2 cellular contexts compared by ENCODE assay signal in genomic region chr18:35242426-35242825, GRCh38.
TF ChIP-seq lines count a peak whose summit lies in the region.

No MANE protein-coding gene starts in this region.

TF ChIP-seq in HCT116, 20 proteins besides CTCF, POLR2A, EP300 and RAD21:
- TF ChIP-seq, protein P1, sequence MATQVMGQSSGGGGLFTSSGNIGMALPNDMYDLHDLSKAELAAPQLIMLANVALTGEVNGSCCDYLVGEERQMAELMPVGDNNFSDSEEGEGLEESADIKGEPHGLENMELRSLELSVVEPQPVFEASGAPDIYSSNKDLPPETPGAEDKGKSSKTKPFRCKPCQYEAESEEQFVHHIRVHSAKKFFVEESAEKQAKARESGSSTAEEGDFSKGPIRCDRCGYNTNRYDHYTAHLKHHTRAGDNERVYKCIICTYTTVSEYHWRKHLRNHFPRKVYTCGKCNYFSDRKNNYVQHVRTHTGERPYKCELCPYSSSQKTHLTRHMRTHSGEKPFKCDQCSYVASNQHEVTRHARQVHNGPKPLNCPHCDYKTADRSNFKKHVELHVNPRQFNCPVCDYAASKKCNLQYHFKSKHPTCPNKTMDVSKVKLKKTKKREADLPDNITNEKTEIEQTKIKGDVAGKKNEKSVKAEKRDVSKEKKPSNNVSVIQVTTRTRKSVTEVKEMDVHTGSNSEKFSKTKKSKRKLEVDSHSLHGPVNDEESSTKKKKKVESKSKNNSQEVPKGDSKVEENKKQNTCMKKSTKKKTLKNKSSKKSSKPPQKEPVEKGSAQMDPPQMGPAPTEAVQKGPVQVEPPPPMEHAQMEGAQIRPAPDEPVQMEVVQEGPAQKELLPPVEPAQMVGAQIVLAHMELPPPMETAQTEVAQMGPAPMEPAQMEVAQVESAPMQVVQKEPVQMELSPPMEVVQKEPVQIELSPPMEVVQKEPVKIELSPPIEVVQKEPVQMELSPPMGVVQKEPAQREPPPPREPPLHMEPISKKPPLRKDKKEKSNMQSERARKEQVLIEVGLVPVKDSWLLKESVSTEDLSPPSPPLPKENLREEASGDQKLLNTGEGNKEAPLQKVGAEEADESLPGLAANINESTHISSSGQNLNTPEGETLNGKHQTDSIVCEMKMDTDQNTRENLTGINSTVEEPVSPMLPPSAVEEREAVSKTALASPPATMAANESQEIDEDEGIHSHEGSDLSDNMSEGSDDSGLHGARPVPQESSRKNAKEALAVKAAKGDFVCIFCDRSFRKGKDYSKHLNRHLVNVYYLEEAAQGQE (IDR thresholded peaks at IDR 0.05; ENCODE audit: low read depth), result no peak
- TF ChIP-seq POLR2AphosphoS5 (IDR thresholded peaks at IDR 0.05; ENCODE audit: low read depth, low read length) (no peak), ATF3 (IDR thresholded peaks at IDR 0.05) (no peak)

TF ChIP-seq in GM12878, 131 proteins besides CTCF, POLR2A, EP300 and RAD21:
- TF ChIP-seq ZZZ3 (IDR thresholded peaks at IDR 0.05; ENCODE audit: control insufficient read depth, insufficient read length, low read depth) (no peak), EED (IDR thresholded peaks at IDR 0.05; ENCODE audit: low read depth) (no peak), ZSCAN29 (IDR thresholded peaks at IDR 0.05) (no peak), RCOR1 (conservative IDR thresholded peaks at IDR 0.05; ENCODE audit: low read depth, low read length) (no peak), SUPT20H (IDR thresholded peaks at IDR 0.05; ENCODE audit: borderline replicate concordance, control insufficient read depth, low read depth, low read length) (no peak), FOXK2 (IDR thresholded peaks at IDR 0.05) (no peak), TCF12 (IDR thresholded peaks at IDR 0.05; ENCODE audit: low read depth, low read length) (no peak), BCL11A (IDR thresholded peaks at IDR 0.05; ENCODE audit: low read depth, low read length) (no peak), EGR1 (IDR thresholded peaks at IDR 0.05; ENCODE audit: borderline replicate concordance in 1 of 2, low read depth in 2 of 2, low read length in 2 of 2) (no peak), E4F1 (IDR thresholded peaks at IDR 0.05; ENCODE audit: borderline replicate concordance, partially characterized antibody) (no peak), NR2F1 (conservative IDR thresholded peaks at IDR 0.05) (no peak), EZH2 (IDR thresholded peaks at IDR 0.05; ENCODE audit: borderline replicate concordance, control insufficient read depth, low read depth, low read length) (no peak), RB1 (IDR thresholded peaks at IDR 0.05; ENCODE audit: borderline replicate concordance) (no peak), HDGF (IDR thresholded peaks at IDR 0.05) (no peak), ZBED1 (IDR thresholded peaks at IDR 0.05; ENCODE audit: borderline replicate concordance) (no peak), ZNF217 (IDR thresholded peaks at IDR 0.05) (no peak), CHD2 (IDR thresholded peaks at IDR 0.05; ENCODE audit: borderline replicate concordance, low read depth, low read length) (no peak)
- TF ChIP-seq, protein P2, sequence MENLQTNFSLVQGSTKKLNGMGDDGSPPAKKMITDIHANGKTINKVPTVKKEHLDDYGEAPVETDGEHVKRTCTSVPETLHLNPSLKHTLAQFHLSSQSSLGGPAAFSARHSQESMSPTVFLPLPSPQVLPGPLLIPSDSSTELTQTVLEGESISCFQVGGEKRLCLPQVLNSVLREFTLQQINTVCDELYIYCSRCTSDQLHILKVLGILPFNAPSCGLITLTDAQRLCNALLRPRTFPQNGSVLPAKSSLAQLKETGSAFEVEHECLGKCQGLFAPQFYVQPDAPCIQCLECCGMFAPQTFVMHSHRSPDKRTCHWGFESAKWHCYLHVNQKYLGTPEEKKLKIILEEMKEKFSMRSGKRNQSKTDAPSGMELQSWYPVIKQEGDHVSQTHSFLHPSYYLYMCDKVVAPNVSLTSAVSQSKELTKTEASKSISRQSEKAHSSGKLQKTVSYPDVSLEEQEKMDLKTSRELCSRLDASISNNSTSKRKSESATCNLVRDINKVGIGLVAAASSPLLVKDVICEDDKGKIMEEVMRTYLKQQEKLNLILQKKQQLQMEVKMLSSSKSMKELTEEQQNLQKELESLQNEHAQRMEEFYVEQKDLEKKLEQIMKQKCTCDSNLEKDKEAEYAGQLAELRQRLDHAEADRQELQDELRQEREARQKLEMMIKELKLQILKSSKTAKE (IDR thresholded peaks at IDR 0.05; ENCODE audit: low read depth, poor library complexity, severe bottlenecking), result no peak
- TF ChIP-seq, protein P3, sequence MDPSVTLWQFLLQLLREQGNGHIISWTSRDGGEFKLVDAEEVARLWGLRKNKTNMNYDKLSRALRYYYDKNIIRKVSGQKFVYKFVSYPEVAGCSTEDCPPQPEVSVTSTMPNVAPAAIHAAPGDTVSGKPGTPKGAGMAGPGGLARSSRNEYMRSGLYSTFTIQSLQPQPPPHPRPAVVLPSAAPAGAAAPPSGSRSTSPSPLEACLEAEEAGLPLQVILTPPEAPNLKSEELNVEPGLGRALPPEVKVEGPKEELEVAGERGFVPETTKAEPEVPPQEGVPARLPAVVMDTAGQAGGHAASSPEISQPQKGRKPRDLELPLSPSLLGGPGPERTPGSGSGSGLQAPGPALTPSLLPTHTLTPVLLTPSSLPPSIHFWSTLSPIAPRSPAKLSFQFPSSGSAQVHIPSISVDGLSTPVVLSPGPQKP (IDR thresholded peaks at IDR 0.05; ENCODE audit: low read depth, low read length), result no peak
